In the genomic region with DNA sequence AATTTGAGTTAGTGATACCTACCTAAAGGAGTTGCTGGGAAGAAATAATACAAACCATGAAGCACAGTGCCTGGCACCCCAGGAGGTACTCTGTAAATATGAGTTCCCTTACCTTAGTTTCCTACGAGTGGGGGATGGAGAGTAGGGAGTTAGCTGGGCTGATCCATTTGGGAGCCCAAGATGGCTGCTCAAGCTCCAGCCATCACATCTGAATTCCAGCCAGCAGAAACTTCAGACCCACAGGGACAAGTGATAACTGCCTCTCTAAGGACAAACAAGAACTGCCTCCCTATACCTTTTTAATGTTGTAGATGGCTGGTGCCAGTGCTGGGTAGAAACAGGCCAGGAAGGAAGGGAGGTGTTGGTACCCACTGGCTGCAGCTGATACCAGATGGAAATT, we compare ENCODE assay signal across 23 cellular contexts. TPM values are rescaled to one million over a fixed set of nuclear protein-coding genes. Genes with fewer than 3 reads are reported as not detected.
DNase-seq lines count a peak whose midpoint lies in the region; ATAC-seq, FAIRE-seq and TF ChIP-seq lines count a peak whose summit lies in the region.
"Had no signal": no experiment of that assay in that cellular context is flagged by ENCODE, and none has a peak within 500 bp of the region (broad histone marks: within the 10 kb centered on the region; RNA-seq: fewer than 3 reads in every experiment).

No MANE protein-coding gene starts in this region.

- H3K27ac Mint-ChIP-seq in activated naive CD8-positive, alpha-beta T cell = peak overlapping the region; percentile 83
- H3K27ac Mint-ChIP-seq in activated naive CD8-positive, alpha-beta T cell treated with anti-CD3 and anti-CD28 coated beads for 36 hours = no peak overlapping the region
- H3K27ac Mint-ChIP-seq in T-cell = peak overlapping the region; percentile 93 to 98
- H3K27ac Mint-ChIP-seq: GM23338 had no signal

- no peak overlapping the region for H4K91ac ChIP-seq in H1 (replicated peaks; ENCODE audit: insufficient read length, low read length)

- H3K23ac ChIP-seq in H1 (ENCODE audit: insufficient read length) = no peak overlapping the region

- H2BK20ac ChIP-seq in H1 (ENCODE audit: low read length) = no peak overlapping the region

- H3K79me1 ChIP-seq in H1 (ENCODE audit: low read depth, low read length) = no peaks in the 10 kb centered on the region

- TF ChIP-seq RAD21 in H1 (IDR thresholded peaks at IDR 0.05 in 1 of 2, conservative IDR thresholded peaks at IDR 0.05 in 1 of 2; ENCODE audit: low read depth in 2 of 2, low read length in 2 of 2) = no peak

- no peak overlapping the region for H3K4me3 ChIP-seq in H1 (ENCODE audit: extremely low read depth in 1 of 4, insufficient read depth in 2 of 4, low read depth in 3 of 4, low read length in 4 of 4)
- H3K4me3 ChIP-seq in A673 (ENCODE audit: low read depth, low read length, poor library complexity, severe bottlenecking) = no peak overlapping the region
- H3K4me3 ChIP-seq: GM23338 had no signal

- no peak overlapping the region for H2BK5ac ChIP-seq in H1 (ENCODE audit: low read depth, low read length)

- no peak for TF ChIP-seq EP300 in H1 (IDR thresholded peaks at IDR 0.05; ENCODE audit: borderline replicate concordance in 1 of 2, low read depth in 2 of 2, low read length in 2 of 2)

- 89% methylated on average over 1 of the region's 1 CpG; no CpG with 5 or more reads in 1 of the 2 experiments for WGBS in H1 (ENCODE audit: extremely low coverage in 1 of 2, insufficient coverage in 1 of 2, insufficient read length in 1 of 2, insufficient replicate concordance in 2 of 2, low coverage in 1 of 2, low lambda C conversion rate in 2 of 2, missing lambda C conversion rate in 1 of 2), 2 experiments

- DNase-seq in activated naive CD8-positive, alpha-beta T cell treated with anti-CD3 and anti-CD28 coated beads for 36 hours = no peak
- DNase-seq in T-cell (no peak), H1 (ENCODE audit: low read depth in 1 of 2, low spot score in 2 of 2) (no peak), A673 (ENCODE audit: low spot score) (no peak), NCI-H1694 treated with DMSO at 0.1 percent for 48 hours (lab: John Stamatoyannopoulos, UW) (no peak)
- no peak for DNase-seq in activated effector memory CD4-positive, alpha-beta T cell treated with anti-CD3 and anti-CD28 coated beads, Interleukin-2, amount 50 U/mL, for 16 hours
- DNase-seq: DMS53, EL, NCI-H1417 treated with DMSO at 0.1 percent for 48 hours, NCI-H1930, NCI-H226, NCI-H524, NCI-H82, PC-3, RPMI8226, SHP77 treated with DMSO at 0.1 percent for 48 hours had no signal

- H3K18ac ChIP-seq in H1 (ENCODE audit: extremely low read depth, low read length) = no peak overlapping the region

- TF ChIP-seq POLR2A in H1 (IDR thresholded peaks at IDR 0.05; ENCODE audit: control extremely low read depth in 1 of 2, low read depth in 2 of 2, low read length in 2 of 2) = no peak

- TF ChIP-seq CTCF in H1 (IDR thresholded peaks at IDR 0.05; ENCODE audit: control extremely low read depth in 1 of 3, insufficient read depth in 1 of 3, low read depth in 1 of 3, low read length in 3 of 3) (no peak), A673 (conservative IDR thresholded peaks at IDR 0.05; ENCODE audit: low read depth, low read length) (no peak)

- H3K9me3 ChIP-seq in H1 (ENCODE audit: insufficient read depth in 2 of 2, low read depth in 1 of 2, low read length in 1 of 2) = no peaks in the 10 kb centered on the region
- H3K9me3 ChIP-seq in A673 (ENCODE audit: low read depth, low read length, poor library complexity, severe bottlenecking) = no peaks in the 10 kb centered on the region

- no peak for FAIRE-seq in H1 (lab: Jason Lieb, UNC)
- FAIRE-seq: GM12891, HepG2 had no signal

- no peak overlapping the region for H2BK15ac ChIP-seq in H1 (ENCODE audit: low read length)

- no peaks in the 10 kb centered on the region for H3K23me2 ChIP-seq in H1 (ENCODE audit: low read depth, low read length)

- H3K27ac ChIP-seq in H1 (ENCODE audit: low read depth, low read length) (no peak overlapping the region), A673 (ENCODE audit: low read depth, low read length, poor library complexity, severe bottlenecking) (no peak overlapping the region)
- H3K27ac ChIP-seq: KMS-11 had no signal

- no peaks in the 10 kb centered on the region for H3K79me2 ChIP-seq in H1 (ENCODE audit: control insufficient read depth in 1 of 2, insufficient read depth in 2 of 2, low read length in 2 of 2)

- H3K27me3 ChIP-seq in H1 (replicated peaks in 1 of 4; ENCODE audit: control insufficient read depth in 3 of 4, extremely low read depth in 1 of 4, insufficient read depth in 3 of 4, low read length in 3 of 4) (no peaks in the 10 kb centered on the region), A673 (replicated peaks; ENCODE audit: insufficient read depth, low read depth, low read length, poor library complexity) (no peaks in the 10 kb centered on the region)

- H2AK5ac ChIP-seq in H1 (ENCODE audit: low read depth, low read length) = no peak overlapping the region

- H3K4me1 Mint-ChIP-seq in activated naive CD8-positive, alpha-beta T cell (ENCODE audit: low read depth) = peaks cover 37% of the 10 kb centered on the region
- H3K4me1 Mint-ChIP-seq in activated naive CD8-positive, alpha-beta T cell treated with anti-CD3 and anti-CD28 coated beads for 36 hours = peaks cover 19% of the 10 kb centered on the region
- peaks cover 27 to 56% (median 37%) of the 10 kb centered on the region in 3 donors for H3K4me1 Mint-ChIP-seq in T-cell

- H3K36me3 ChIP-seq in H1 (ENCODE audit: control insufficient read depth in 2 of 4, insufficient read depth in 4 of 4, low read length in 3 of 4) = no peaks in the 10 kb centered on the region
- no peaks in the 10 kb centered on the region for H3K36me3 ChIP-seq in A673 (ENCODE audit: insufficient read depth, low read length, poor library complexity, severe bottlenecking)

- peaks cover 14% of the 10 kb centered on the region for H3K36me3 Mint-ChIP-seq in activated naive CD8-positive, alpha-beta T cell
- H3K36me3 Mint-ChIP-seq in activated naive CD8-positive, alpha-beta T cell treated with anti-CD3 and anti-CD28 coated beads for 36 hours = peaks cover 45% of the 10 kb centered on the region
- H3K36me3 Mint-ChIP-seq in T-cell = peaks cover 20% of the 10 kb centered on the region

- CTCF ChIA-PET in T-cell (lab: Charles Lee) = interaction anchor here (0.9 to 1.0 kb wide), 2 partner anchors 17 to 26 kb away, joined by 3 read pairs; no protein-coding TSS in a partner anchor
- CTCF ChIA-PET in H1 (lab: Charles Lee; ENCODE audit: partially characterized antibody) = interaction anchor here (0.7 to 2.3 kb wide), 5 partner anchors 10 to 350 kb away, joined by 3 to 8 read pairs (median 4); no protein-coding TSS in a partner anchor
- CTCF ChIA-PET in A673 (lab: Charles Lee) = no interaction called here

- POLR2A ChIA-PET in T-cell (lab: Charles Lee) (interaction anchor here in 1 of 2 donors (1.0 kb wide), 1 partner anchor 91 kb away, joined by 3 read pairs; a partner anchor contains a TSS), H1 (lab: Charles Lee; ENCODE audit: partially characterized antibody) (no interaction called here), A673 (lab: Charles Lee; ENCODE audit: low non-redundant PET) (no interaction called here)

- H3K9me3 Mint-ChIP-seq in activated naive CD8-positive, alpha-beta T cell (ENCODE audit: low read depth) = no peaks in the 10 kb centered on the region
- H3K9me3 Mint-ChIP-seq in activated naive CD8-positive, alpha-beta T cell treated with anti-CD3 and anti-CD28 coated beads for 36 hours = peaks cover 8% of the 10 kb centered on the region
- H3K9me3 Mint-ChIP-seq in T-cell = peaks cover 0 to 6% (median 3%) of the 10 kb centered on the region in 3 donors

- no peak overlapping the region for H2BK120ac ChIP-seq in H1 (replicated peaks; ENCODE audit: low read depth, low read length)

- H2AFZ ChIP-seq in H1 (ENCODE audit: low read length) = no peak overlapping the region
- H2AFZ ChIP-seq: GM23338 had no signal

- no peak overlapping the region for H3K4me2 ChIP-seq in H1 (ENCODE audit: insufficient read depth in 1 of 2, low read depth in 2 of 2, low read length in 2 of 2)
- H3K4me2 ChIP-seq: GM23338, KMS-11 had no signal

- intact Hi-C loops in A673 (cut with micrococcal nuclease; ENCODE audit: unreplicated experiment) = no loop called here

- H3K4me1 ChIP-seq in H1 (replicated peaks in 1 of 4; ENCODE audit: control insufficient read depth in 3 of 4, insufficient read depth in 4 of 4, low read length in 3 of 4) = peaks cover 3 to 18% (median 11%) of the 10 kb centered on the region in 4 experiments
- H3K4me1 ChIP-seq in A673 (ENCODE audit: insufficient read depth, low read length, poor library complexity, severe bottlenecking) = no peaks in the 10 kb centered on the region

- no peak overlapping the region for H3K9ac ChIP-seq in H1 (replicated peaks in 1 of 4; ENCODE audit: extremely low read depth in 1 of 4, low read depth in 3 of 4, low read length in 3 of 4)
- H3K9ac ChIP-seq: KMS-11 had no signal

- H3K4me3 Mint-ChIP-seq in activated naive CD8-positive, alpha-beta T cell = no peak overlapping the region
- H3K4me3 Mint-ChIP-seq in activated naive CD8-positive, alpha-beta T cell treated with anti-CD3 and anti-CD28 coated beads for 36 hours = no peak overlapping the region
- peak overlapping the region in 1 of 3 donors; percentile 44 for H3K4me3 Mint-ChIP-seq in T-cell
- H3K4me3 Mint-ChIP-seq: GM23338 had no signal

- H3K4ac ChIP-seq in H1 (replicated peaks; ENCODE audit: insufficient read length, low read depth, low read length) = no peak overlapping the region

- ATAC-seq in T-cell (replicated peaks in 1 of 4) = no peak
- ATAC-seq: GM23338, HCT116, HepG2, PC-3 had no signal

- H3K27me3 Mint-ChIP-seq in activated naive CD8-positive, alpha-beta T cell = no peaks in the 10 kb centered on the region
- H3K27me3 Mint-ChIP-seq in activated naive CD8-positive, alpha-beta T cell treated with anti-CD3 and anti-CD28 coated beads for 36 hours = no peaks in the 10 kb centered on the region
- no peaks in the 10 kb centered on the region for H3K27me3 Mint-ChIP-seq in T-cell

- H4K8ac ChIP-seq in H1 (ENCODE audit: extremely low read depth, insufficient read depth, low read length) = no peak overlapping the region

- H2BK12ac ChIP-seq in H1 (ENCODE audit: low read depth, low read length) = no peak overlapping the region

- H4K20me1 ChIP-seq in H1 (replicated peaks in 1 of 2; ENCODE audit: control insufficient read depth in 1 of 2, insufficient read depth in 2 of 2, low read length in 2 of 2) = no peaks in the 10 kb centered on the region

- H4K5ac ChIP-seq in H1 (ENCODE audit: insufficient read length, low read depth, low read length) = no peak overlapping the region

- H3K56ac ChIP-seq in H1 (replicated peaks; ENCODE audit: insufficient read length, low read depth, low read length) = no peak overlapping the region

- no peak overlapping the region for H3K14ac ChIP-seq in H1 (ENCODE audit: insufficient read length)

- BruUV-seq in A673 (replicated peaks; lab: Mats Ljungman, UMichigan) = no TSS peak

RNA-seq across cellular contexts. Expression of a gene that starts 22.7 kb away (rescaled TPM):
- total RNA-seq in activated naive CD8-positive, alpha-beta T cell treated with anti-CD3 and anti-CD28 coated beads for 36 hours = not detected
- total RNA-seq in T-cell = under 1 TPM; 0.16 to 0.90 (median 0.19) TPM
- total RNA-seq in H1 (2021; fragmentation: NEBNext Ultra II Directional; extraction: Animal tissue kit (Norgen Biotek cat#: 25700)) = 0.69 and 0.76 TPM in 2 replicates
- polyA plus RNA-seq in H1 (2011; rRNA removed) = 0.95 and 1.4 TPM in 2 replicates
- 0.44 TPM for polyA plus RNA-seq in H1 (2011; cell fraction: cytosol; rRNA removed)
- 0.93 TPM for polyA plus RNA-seq in H1 (2011; cell fraction: nucleus; rRNA removed)
- 0.29 to 1.0 TPM (median 0.73 TPM) in 4 replicates for polyA plus RNA-seq in H1 (2012, experiment 1 of 2)
- 0.64 TPM for polyA plus RNA-seq in H1 (2012, experiment 2 of 2)
- polyA plus RNA-seq in H1 (2013, experiment 1 of 2) = 1.4 TPM
- 1.1 TPM for polyA plus RNA-seq in H1 (2013, experiment 2 of 2)
- 0.22 and 0.24 TPM in 2 replicates for polyA minus RNA-seq in H1 (2011; rRNA and poly(A)+ RNA removed)
- polyA minus RNA-seq in H1 (2011; cell fraction: cytosol; rRNA and poly(A)+ RNA removed) = 1.7 TPM
- 1.1 TPM for polyA minus RNA-seq in H1 (2011; cell fraction: nucleus; rRNA and poly(A)+ RNA removed)
- not detected in 2 replicates for total RNA-seq in A673 (2021)
- total RNA-seq: PC-3 had no signal
- polyA plus RNA-seq: AG04450, HepG2 had no signal

RNA-seq across cellular contexts. Expression of a gene that starts 43.3 kb away (rescaled TPM):
- 10 to 100 TPM; 20.0 to 22.0 TPM for total RNA-seq in activated naive CD8-positive, alpha-beta T cell treated with anti-CD3 and anti-CD28 coated beads for 36 hours
- total RNA-seq in T-cell (10 to 100 TPM; 11.4 to 38.1 (median 13.7) TPM), A673 (2021) (7.9 and 12.5 TPM in 2 replicates)
- 9.7 and 10.4 TPM in 2 replicates for total RNA-seq in H1 (2021; fragmentation: NEBNext Ultra II Directional; extraction: Animal tissue kit (Norgen Biotek cat#: 25700))
- 8.7 and 10.8 TPM in 2 replicates for polyA plus RNA-seq in H1 (2011; rRNA removed)
- polyA plus RNA-seq in H1 (2011; cell fraction: cytosol; rRNA removed) = 10.4 TPM
- 11.9 TPM for polyA plus RNA-seq in H1 (2011; cell fraction: nucleus; rRNA removed)
- polyA plus RNA-seq in H1 (2012, experiment 1 of 2) = 5.2 to 10.1 TPM (median 8.0 TPM) in 4 replicates
- polyA plus RNA-seq in H1 (2012, experiment 2 of 2) = 6.4 TPM
- 5.8 TPM for polyA plus RNA-seq in H1 (2013, experiment 1 of 2)
- 6.8 TPM for polyA plus RNA-seq in H1 (2013, experiment 2 of 2)
- 7.4 and 9.7 TPM in 2 replicates for polyA minus RNA-seq in H1 (2011; rRNA and poly(A)+ RNA removed)
- 7.9 TPM for polyA minus RNA-seq in H1 (2011; cell fraction: cytosol; rRNA and poly(A)+ RNA removed)
- 6.3 TPM for polyA minus RNA-seq in H1 (2011; cell fraction: nucleus; rRNA and poly(A)+ RNA removed)
